25 cellular contexts compared by ENCODE assay signal in genomic region chr22:40578171-40578570, GRCh38. TPM values are rescaled to one million over a fixed set of nuclear protein-coding genes. Genes with fewer than 3 reads are reported as not detected.
DNase-seq lines count a peak whose midpoint lies in the region; ATAC-seq, FAIRE-seq and TF ChIP-seq lines count a peak whose summit lies in the region.
"Had no signal": no experiment of that assay in that cellular context is flagged by ENCODE, and none has a peak within 500 bp of the region (broad histone marks: within the 10 kb centered on the region; RNA-seq: fewer than 3 reads in every experiment).

No MANE protein-coding gene starts in this region.

- no CpG with 5 or more reads among the region's 4 CpGs for WGBS in trophoblast cell (ENCODE audit: extremely low coverage, insufficient coverage, insufficient read length)

- H2BK12ac ChIP-seq in trophoblast cell (ENCODE audit: low read length) = no peak overlapping the region

- no peak overlapping the region for H2AFZ ChIP-seq in trophoblast cell (ENCODE audit: insufficient read depth, low read length, poor library complexity)

- no peak overlapping the region for H2AK5ac ChIP-seq in trophoblast cell (ENCODE audit: low read length)

- H3K14ac ChIP-seq in trophoblast cell (ENCODE audit: low read length) = no peak overlapping the region

- no peaks in the 10 kb centered on the region for H3K79me1 ChIP-seq in trophoblast cell (ENCODE audit: low read length)

- no peak for TF ChIP-seq CTCF in GM13977 (IDR thresholded peaks at IDR 0.05; ENCODE audit: extremely low read depth, insufficient read depth, missing control alignments)

- H2BK120ac ChIP-seq in trophoblast cell (ENCODE audit: insufficient read depth, low read length, poor library complexity) = no peak overlapping the region

- no peaks in the 10 kb centered on the region for H3K9me3 ChIP-seq in CD4-positive, CD25-positive, alpha-beta regulatory T cell (ENCODE audit: control insufficient read depth in 2 of 2, low read length in 2 of 2)
- no peaks in the 10 kb centered on the region for H3K9me3 ChIP-seq in trophoblast cell (ENCODE audit: insufficient read depth, low read depth, low read length)
- H3K9me3 ChIP-seq: gastroesophageal sphincter, stomach had no signal

- peaks cover 12 to 27% (median 25%) of the 10 kb centered on the region in 4 donors for H3K4me1 Mint-ChIP-seq in CD4-positive, CD25-positive, alpha-beta regulatory T cell
- H3K4me1 Mint-ChIP-seq: nephron progenitor cell had no signal

- DNase-seq in CD4-positive, CD25-positive, alpha-beta regulatory T cell = peak in 2 of 3 donors; percentile 1 to 72
- DNase-seq in GM19239 (ENCODE audit: insufficient read length, low spot score) (no peak), trophoblast cell (no peak), dermis blood vessel endothelial cell (no peak), GM13977 (ENCODE audit: low spot score) (no peak), NCI-H524 treated with DMSO at 0.1 percent for 48 hours (lab: John Stamatoyannopoulos, UW) (no peak)
- DNase-seq in activated T-cell treated with anti-CD3 and anti-CD28 coated beads, Interleukin-2, amount 50 U/mL, for 48 hours = peak; percentile 44 to 47
- DNase-seq: amygdala; DMS79 treated with DMSO at 0.1 percent for 48 hours; dorsolateral prefrontal cortex; KBM-7; mesenchymal stem cell; MV-4-11; NCI-H187 treated with DMSO at 0.1 percent for 48 hours; NCI-H446; nephron progenitor cell; NK-92 treated with Interleukin-12 subunit alpha and Interleukin-12 subunit beta, amount 100 ng/mL, for 24 hours; RPMI8226; small intestine; stomach had no signal

- peak; percentile 40 to 61 for ATAC-seq in CD4-positive, CD25-positive, alpha-beta regulatory T cell (ENCODE audit: low read depth in 2 of 2)
- ATAC-seq in GM21737 (IDR thresholded peaks at IDR 0.05; ENCODE audit: unreplicated experiment) = no peak
- ATAC-seq: gastroesophageal sphincter had no signal

- H3K27ac Mint-ChIP-seq in CD4-positive, CD25-positive, alpha-beta regulatory T cell = peak overlapping the region; percentile 86 to 90 (median 89)
- H3K27ac Mint-ChIP-seq: nephron progenitor cell, progenitor cell of endocrine pancreas had no signal

- H3K23ac ChIP-seq in trophoblast cell (ENCODE audit: low read length) = no peak overlapping the region

- no peaks in the 10 kb centered on the region for H3K27me3 Mint-ChIP-seq in CD4-positive, CD25-positive, alpha-beta regulatory T cell
- H3K27me3 Mint-ChIP-seq: progenitor cell of endocrine pancreas had no signal

- no peaks in the 10 kb centered on the region for H3K9me3 Mint-ChIP-seq in CD4-positive, CD25-positive, alpha-beta regulatory T cell

- H3K4me2 ChIP-seq in trophoblast cell (ENCODE audit: low read length) = no peak overlapping the region

- H3K18ac ChIP-seq in trophoblast cell (ENCODE audit: low read length) = no peak overlapping the region

- H3K36me3 ChIP-seq in CD4-positive, CD25-positive, alpha-beta regulatory T cell (ENCODE audit: control insufficient read depth, insufficient read depth, low read length) = no peaks in the 10 kb centered on the region
- H3K36me3 ChIP-seq in trophoblast cell (ENCODE audit: control insufficient read depth in 1 of 2, insufficient read depth in 2 of 2, low read length in 2 of 2) = peaks cover 0 to 1% of the 10 kb centered on the region in 2 experiments
- H3K36me3 ChIP-seq: gastroesophageal sphincter, stomach had no signal

- H3K27ac ChIP-seq in CD4-positive, CD25-positive, alpha-beta regulatory T cell (ENCODE audit: insufficient read depth, low read length, poor library complexity, severe bottlenecking) = peak overlapping the region; percentile 43
- H3K27ac ChIP-seq in trophoblast cell (ENCODE audit: low read depth, low read length) = no peak overlapping the region
- H3K27ac ChIP-seq: dorsolateral prefrontal cortex, gastroesophageal sphincter, stomach had no signal

- peak; percentile 74 for FAIRE-seq in GM19239 (lab: Jason Lieb, UNC)
- FAIRE-seq: GM18507, small intestine, TTC549 had no signal

- H3K9ac ChIP-seq in trophoblast cell (ENCODE audit: low read length) = no peak overlapping the region

- H3K4me1 ChIP-seq in CD4-positive, CD25-positive, alpha-beta regulatory T cell (ENCODE audit: control insufficient read depth, insufficient read depth, low read length, poor library complexity, severe bottlenecking) = peaks cover 13% of the 10 kb centered on the region
- no peaks in the 10 kb centered on the region for H3K4me1 ChIP-seq in trophoblast cell (ENCODE audit: control insufficient read depth in 1 of 2, insufficient read depth in 2 of 2, low read length in 2 of 2)

- no peaks in the 10 kb centered on the region for H3K79me2 ChIP-seq in trophoblast cell (ENCODE audit: control insufficient read depth, insufficient read depth, low read length, poor library complexity)

- H3K4me3 ChIP-seq in CD4-positive, CD25-positive, alpha-beta regulatory T cell (ENCODE audit: low read depth, low read length) = no peak overlapping the region
- H3K4me3 ChIP-seq in trophoblast cell (ENCODE audit: low read depth, low read length) = no peak overlapping the region
- H3K4me3 ChIP-seq: dorsolateral prefrontal cortex, gastroesophageal sphincter, stomach had no signal

- in situ Hi-C loops in GM13977 (cut with MboI; ENCODE audit: low pct_unique_long_range_greater_than_20kb, low sequenced_read_pairs, unreplicated experiment) = no loop called here

- H4K91ac ChIP-seq in trophoblast cell (ENCODE audit: low read depth, low read length) = no peak overlapping the region

- peak overlapping the region; percentile 59 for H3K4ac ChIP-seq in trophoblast cell (ENCODE audit: low read depth, low read length)

- H2BK5ac ChIP-seq in trophoblast cell (ENCODE audit: low read depth, low read length, poor library complexity) = no peak overlapping the region

- H4K8ac ChIP-seq in trophoblast cell (ENCODE audit: low read depth, low read length) = no peak overlapping the region

- no peaks in the 10 kb centered on the region for H3K27me3 ChIP-seq in CD4-positive, CD25-positive, alpha-beta regulatory T cell (ENCODE audit: control insufficient read depth, insufficient read depth, low read length)
- no peaks in the 10 kb centered on the region for H3K27me3 ChIP-seq in trophoblast cell (ENCODE audit: insufficient read depth, low read length)
- H3K27me3 ChIP-seq: dorsolateral prefrontal cortex, gastroesophageal sphincter, stomach had no signal

- H3K4me3 Mint-ChIP-seq in CD4-positive, CD25-positive, alpha-beta regulatory T cell = peak overlapping the region; percentile 13 to 74 (median 39)
- H3K4me3 Mint-ChIP-seq: nephron progenitor cell had no signal

- no peak overlapping the region for H4K12ac ChIP-seq in trophoblast cell (ENCODE audit: low read depth, low read length)

- peaks cover 8% of the 10 kb centered on the region for H3K36me3 Mint-ChIP-seq in CD4-positive, CD25-positive, alpha-beta regulatory T cell

RNA-seq across cellular contexts. Expression of gene MRTFA, which starts 58.3 kb away (rescaled TPM):
- 94.5 TPM for total RNA-seq in CD4-positive, CD25-positive, alpha-beta regulatory T cell
- polyA plus RNA-seq in CD4-positive, CD25-positive, alpha-beta regulatory T cell = 10 to 100 TPM; 11.3 to 17.4 (median 14.9) TPM
- polyA plus RNA-seq in trophoblast cell (2013) = 51.3 and 51.5 TPM in 2 replicates
- 33.1 and 41.4 TPM in 2 replicates for total RNA-seq in dermis blood vessel endothelial cell

Comparison
In these comparisons a context has a peak if more than half of its experiments do, and no peak if none do; other contexts are left out.
1. DNase-seq: peak in CD4-positive, CD25-positive, alpha-beta regulatory T cell (2 of 3) and activated T-cell treated with anti-CD3 and anti-CD28 coated beads, Interleukin-2, amount 50 U/mL, for 48 hours (2 of 2); none in GM19239 (single experiment), trophoblast cell (0 of 2), dermis blood vessel endothelial cell (single experiment), GM13977 (single experiment) and NCI-H524 treated with DMSO at 0.1 percent for 48 hours (single experiment).